ENCODE assay signal across 9 cellular contexts in genomic region chr10:48523212-48523819, GRCh38.
DNase-seq lines count a peak whose midpoint lies in the region; ATAC-seq and TF ChIP-seq lines count a peak whose summit lies in the region.
"Had no signal": no experiment of that assay in that cellular context is flagged by ENCODE, and none has a peak within 500 bp of the region (broad histone marks: within the 10 kb centered on the region; RNA-seq: fewer than 3 reads in every experiment).

No MANE protein-coding gene starts in this region.

- DNase-seq in BE2C (no peak), RPMI7951 (ENCODE audit: low read depth) (peak; percentile 93), foreskin keratinocyte (peak in 1 of 2 donors; percentile 28), occipital lobe (lab: John Stamatoyannopoulos, UW) (peak; percentile 26), GM10248 (ENCODE audit: extremely low spot score) (no peak)
- DNase-seq in activated naive CD4-positive, alpha-beta T cell treated with anti-CD3 and anti-CD28 coated beads for 36 hours = no peak
- no peak for DNase-seq in central memory CD4-positive, alpha-beta T cell
- DNase-seq in stimulated activated CD4-positive, alpha-beta T cell treated with anti-CD3 and anti-CD28 coated beads, Interleukin-4, amount 100 ng/mL, for 24 hours = no peak
- DNase-seq: activated T-cell treated with anti-CD3 and anti-CD28 coated beads, Interleukin-2, amount 50 U/mL, for 4 hours had no signal

- H3K27me3 Mint-ChIP-seq in activated naive CD4-positive, alpha-beta T cell treated with anti-CD3 and anti-CD28 coated beads for 36 hours (ENCODE audit: low read depth) = peaks cover 48% of the 10 kb centered on the region

- intact Hi-C loops in activated naive CD4-positive, alpha-beta T cell treated with anti-CD3 and anti-CD28 coated beads for 36 hours (cut with micrococcal nuclease) = loop anchor here (5.0 kb wide), 1 partner anchor 216 kb away; the partner anchor contains the start of gene MAPK8

- H3K4me3 Mint-ChIP-seq in activated naive CD4-positive, alpha-beta T cell treated with anti-CD3 and anti-CD28 coated beads for 36 hours = no peak overlapping the region
- H3K4me3 Mint-ChIP-seq: activated T-cell treated with anti-CD3 and anti-CD28 coated beads, Interleukin-2, amount 50 U/mL, for 4 hours had no signal

- no peaks in the 10 kb centered on the region for H3K9me3 ChIP-seq in BE2C

- POLR2A ChIA-PET in GM10248 (lab: Yijun Ruan, JAX) = no interaction called here

- TF ChIP-seq CTCF in BE2C (IDR thresholded peaks at IDR 0.05; ENCODE audit: low read depth, low read length) (no peak), foreskin keratinocyte (conservative IDR thresholded peaks at IDR 0.05) (no peak), GM10248 (IDR thresholded peaks at IDR 0.05; ENCODE audit: control extremely low read depth, extremely low read depth, low read depth, missing control alignments) (no peak)

- H3K27ac Mint-ChIP-seq in activated naive CD4-positive, alpha-beta T cell treated with anti-CD3 and anti-CD28 coated beads for 36 hours = no peak overlapping the region

- peak; percentile 38 for ATAC-seq in foreskin keratinocyte

- H3K4me1 Mint-ChIP-seq in activated naive CD4-positive, alpha-beta T cell treated with anti-CD3 and anti-CD28 coated beads for 36 hours (ENCODE audit: low read depth) = no peaks in the 10 kb centered on the region

- CTCF ChIA-PET in GM10248 (lab: Yijun Ruan, JAX) = interaction anchor here (1.0 to 1.5 kb wide), 3 partner anchors 11 to 135 kb away, joined by 3 read pairs; no protein-coding TSS in a partner anchor
- CTCF ChIA-PET in activated naive CD4-positive, alpha-beta T cell treated with anti-CD3 and anti-CD28 coated beads for 36 hours (lab: Charles Lee) = no interaction called here

- H3K9me3 Mint-ChIP-seq in activated naive CD4-positive, alpha-beta T cell treated with anti-CD3 and anti-CD28 coated beads for 36 hours = no peaks in the 10 kb centered on the region
- H3K9me3 Mint-ChIP-seq: activated T-cell treated with anti-CD3 and anti-CD28 coated beads, Interleukin-2, amount 50 U/mL, for 4 hours had no signal

- H3K4me3 ChIP-seq in BE2C (ENCODE audit: low read depth, low read length) = peak overlapping the region; percentile 20; the same call in 1 of the 2 replicates

- H3K27ac ChIP-seq in foreskin keratinocyte = no peak overlapping the region

- no peaks in the 10 kb centered on the region for H3K36me3 ChIP-seq in BE2C

- H3K36me3 Mint-ChIP-seq in activated naive CD4-positive, alpha-beta T cell treated with anti-CD3 and anti-CD28 coated beads for 36 hours (ENCODE audit: low read depth) = no peaks in the 10 kb centered on the region

- H3K27me3 ChIP-seq in BE2C (peaks cover 18% of the 10 kb centered on the region), foreskin keratinocyte (peaks cover 79% of the 10 kb centered on the region)

- H3K4me1 ChIP-seq in BE2C = no peaks in the 10 kb centered on the region
- no peaks in the 10 kb centered on the region for H3K4me1 ChIP-seq in foreskin keratinocyte

Comparison
In these comparisons a context has a peak if more than half of its experiments do, and no peak if none do; other contexts are left out.
1. DNase-seq: peak in RPMI7951 (single experiment) and occipital lobe (single experiment); none in BE2C (single experiment), GM10248 (single experiment), activated naive CD4-positive, alpha-beta T cell treated with anti-CD3 and anti-CD28 coated beads for 36 hours (single experiment), central memory CD4-positive, alpha-beta T cell (single experiment) and stimulated activated CD4-positive, alpha-beta T cell treated with anti-CD3 and anti-CD28 coated beads, Interleukin-4, amount 100 ng/mL, for 24 hours (single experiment).